ENCODE assay signal across 29 cellular contexts in the genomic region with DNA sequence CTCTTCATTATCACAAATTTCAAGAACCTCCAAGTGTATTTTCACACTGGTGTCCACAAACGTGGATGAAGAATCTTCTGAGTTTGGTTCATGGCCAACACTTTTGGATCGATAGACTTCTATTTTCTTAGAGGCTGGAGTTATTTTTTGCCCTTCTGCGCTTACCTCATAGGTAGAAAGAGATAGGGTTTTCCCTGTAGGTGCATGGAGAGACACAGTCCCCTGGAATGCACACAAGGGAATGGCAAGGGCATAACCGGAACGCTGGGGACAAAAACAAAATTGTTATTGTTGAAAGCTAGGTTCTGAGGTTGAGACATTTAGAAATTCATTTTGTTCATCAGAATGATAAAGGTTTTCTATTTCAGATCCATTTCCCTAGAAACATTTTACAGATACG.
"Had no signal": no experiment of that assay in that cellular context is flagged by ENCODE, and none has a peak within 500 bp of the region (broad histone marks: within the 10 kb centered on the region; RNA-seq: fewer than 3 reads in every experiment).

No MANE protein-coding gene starts in this region.

- ATAC-seq: effector memory CD8-positive, alpha-beta T cell; esophagus mucosa; gastrocnemius medialis; heart right ventricle; left colon; left lung; left ventricle myocardium superior; lower lobe of right lung; mucosa of descending colon; naive thymus-derived CD8-positive, alpha-beta T cell had no signal

- DNase-seq: colonic mucosa; cortex of kidney; effector CD8-positive, alpha-beta T cell; effector memory CD8-positive, alpha-beta T cell; endodermal cell; erythroblast; esophagus squamous epithelium; foreskin fibroblast; foreskin melanocyte; gastrocnemius medialis; glutamatergic neuron; head of caudate nucleus; heart right ventricle; hippocampal formation; immature natural killer cell; islet precursor cell; kidney; kidney glomerular epithelial cell; left colon; left lung; left ventricle myocardium superior; lower lobe of right lung; mesenchymal stem cell; mucosa of descending colon; naive B cell; naive thymus-derived CD8-positive, alpha-beta T cell had no signal

- H3K4me1 ChIP-seq: colonic mucosa, esophagus squamous epithelium, gastrocnemius medialis, heart right ventricle, left lung, lower lobe of right lung had no signal

- H3K4me3 ChIP-seq: colonic mucosa, esophagus squamous epithelium, gastrocnemius medialis, heart right ventricle, left lung, lower lobe of right lung, mucosa of descending colon had no signal

- H3K36me3 ChIP-seq: colonic mucosa, esophagus squamous epithelium, gastrocnemius medialis, heart right ventricle, left lung, lower lobe of right lung had no signal

- H3K27ac ChIP-seq: colonic mucosa, epithelial cell of prostate, esophagus squamous epithelium, gastrocnemius medialis, heart right ventricle, left lung, lower lobe of right lung had no signal

- FAIRE-seq: endometrium, kidney had no signal

- H3K27me3 ChIP-seq: colonic mucosa, esophagus squamous epithelium, gastrocnemius medialis, left lung had no signal

- H3K9me3 ChIP-seq: colonic mucosa, esophagus squamous epithelium, gastrocnemius medialis, heart right ventricle, left lung, lower lobe of right lung, mucosa of descending colon had no signal
